15 cellular contexts compared by ENCODE assay signal in the genomic region with DNA sequence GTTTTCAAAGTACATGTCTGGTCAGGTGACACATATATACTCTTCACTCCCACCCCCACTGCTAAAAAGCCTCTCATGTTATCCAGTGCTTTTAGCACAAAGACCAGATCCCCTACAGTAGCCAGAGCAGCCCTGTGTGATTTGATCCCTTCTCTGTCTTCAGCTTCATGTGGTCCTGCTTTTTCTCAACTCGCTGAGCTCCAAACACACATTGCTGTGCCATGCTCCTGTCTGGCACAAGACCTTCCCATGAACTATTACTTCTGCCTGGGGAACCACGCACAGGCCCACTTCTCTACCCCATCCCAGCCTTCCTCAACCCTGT.
"Had no signal": no experiment of that assay in that cellular context is flagged by ENCODE, and none has a peak within 500 bp of the region (broad histone marks: within the 10 kb centered on the region; RNA-seq: fewer than 3 reads in every experiment).

No MANE protein-coding gene starts in this region.

- H3K9me3 ChIP-seq: left lung, right atrium auricular region, transverse colon had no signal

- H3K36me3 Mint-ChIP-seq: memory B cell; stimulated activated effector memory CD8-positive, alpha-beta T cell treated with anti-CD3 and anti-CD28 coated beads, Interleukin-12 subunit alpha, Interleukin-12 subunit beta, amount 100 ng/mL, for 72 hours had no signal

- H3K4me3 Mint-ChIP-seq: activated CD4-positive, alpha-beta T cell treated with anti-CD3 and anti-CD28 coated beads, Interleukin-2, amount 10 ng/mL, durations not matched to agents 7 days and 5 days; memory B cell; stimulated activated effector memory CD8-positive, alpha-beta T cell treated with anti-CD3 and anti-CD28 coated beads, Interleukin-12 subunit alpha, Interleukin-12 subunit beta, amount 100 ng/mL, for 72 hours had no signal

- FAIRE-seq: islet of Langerhans, small intestine had no signal

- ATAC-seq: foreskin keratinocyte; left lung; stimulated activated effector memory CD8-positive, alpha-beta T cell treated with anti-CD3 and anti-CD28 coated beads, Interleukin-12 subunit alpha, Interleukin-12 subunit beta, amount 100 ng/mL, for 72 hours had no signal

- H3K4me1 Mint-ChIP-seq: activated CD4-positive, alpha-beta T cell treated with anti-CD3 and anti-CD28 coated beads, Interleukin-2, amount 10 ng/mL, durations not matched to agents 7 days and 5 days; stimulated activated effector memory CD8-positive, alpha-beta T cell treated with anti-CD3 and anti-CD28 coated beads, Interleukin-12 subunit alpha, Interleukin-12 subunit beta, amount 100 ng/mL, for 72 hours had no signal

- H3K27me3 ChIP-seq: foreskin keratinocyte, left lung, right atrium auricular region, transverse colon had no signal

- H3K4me1 ChIP-seq: right atrium auricular region had no signal

- H3K27ac ChIP-seq: foreskin keratinocyte, heart right ventricle, left lung, right atrium auricular region, transverse colon had no signal

- H3K4me3 ChIP-seq: heart right ventricle, left lung, right atrium auricular region, transverse colon had no signal

- H3K27ac Mint-ChIP-seq: activated CD4-positive, alpha-beta T cell treated with anti-CD3 and anti-CD28 coated beads, Interleukin-2, amount 10 ng/mL, durations not matched to agents 7 days and 5 days; activated T-helper 2 cell treated with anti-CD3 and anti-CD28 coated beads, Interferon-gamma antibody, Interleukin-2, Interleukin-4, amounts not matched to agents 10 μg/mL and 5 μg/mL and 100 μg/mL, durations not matched to agents 14 hours and 24 hours and 36 hours; memory B cell; stimulated activated effector memory CD8-positive, alpha-beta T cell treated with anti-CD3 and anti-CD28 coated beads, Interleukin-12 subunit alpha, Interleukin-12 subunit beta, amount 100 ng/mL, for 72 hours had no signal

- DNase-seq: activated CD4-positive, alpha-beta T cell treated with anti-CD3 and anti-CD28 coated beads, Interleukin-2, amount 10 ng/mL, durations not matched to agents 7 days and 5 days; activated CD4-positive, CD25-positive, alpha-beta regulatory T cell; activated naive CD4-positive, alpha-beta T cell treated with anti-CD3 and anti-CD28 coated beads, Interleukin-2, amount 50 U/mL, for 16 hours; amniotic stem cell; foreskin keratinocyte; heart right ventricle; left lung; posterior cingulate gyrus; small intestine; transverse colon had no signal

- H3K36me3 ChIP-seq: heart right ventricle, left lung, right atrium auricular region, transverse colon had no signal

- H3K9me3 Mint-ChIP-seq: activated CD4-positive, alpha-beta T cell treated with anti-CD3 and anti-CD28 coated beads, Interleukin-2, amount 10 ng/mL, durations not matched to agents 7 days and 5 days; activated T-helper 2 cell treated with anti-CD3 and anti-CD28 coated beads, Interferon-gamma antibody, Interleukin-2, Interleukin-4, amounts not matched to agents 10 μg/mL and 5 μg/mL and 100 μg/mL, durations not matched to agents 14 hours and 24 hours and 36 hours; stimulated activated effector memory CD8-positive, alpha-beta T cell treated with anti-CD3 and anti-CD28 coated beads, Interleukin-12 subunit alpha, Interleukin-12 subunit beta, amount 100 ng/mL, for 72 hours had no signal
